Comparison of ENCODE assay signal across 1 cellular context in the genomic region with DNA sequence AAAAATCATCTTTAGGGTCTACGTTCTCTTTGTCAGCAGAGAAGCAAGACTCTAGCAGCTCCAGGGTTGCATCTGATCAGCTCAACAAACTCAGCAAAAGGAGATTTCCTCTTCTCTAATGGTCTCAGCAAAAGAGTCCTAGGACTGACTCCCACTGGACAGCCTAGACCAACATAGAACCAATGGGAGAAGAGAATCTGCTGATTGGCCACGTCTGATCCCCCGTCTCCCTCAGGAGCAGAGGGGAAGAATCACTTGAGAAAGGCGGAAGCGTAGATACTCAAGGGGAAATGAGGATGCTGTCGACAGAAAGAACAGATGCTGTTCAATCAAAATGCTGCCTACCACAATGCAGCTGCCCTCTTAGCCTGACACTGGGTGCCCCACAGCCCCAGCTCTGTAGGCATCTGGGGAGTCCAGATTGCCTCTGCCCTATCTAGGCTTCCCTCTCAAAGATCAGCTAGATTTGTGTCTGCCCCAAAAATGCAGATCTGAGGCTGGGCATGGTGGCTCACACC.
TF ChIP-seq lines count a peak whose summit lies in the region.

No MANE protein-coding gene starts in this region.

TF ChIP-seq in HepG2, 621 proteins besides CTCF, POLR2A, EP300 and RAD21 (continued from another document and continues in another):
- no peak for TF ChIP-seq ZKSCAN8 (CRISPR knock-in tag; IDR thresholded peaks at IDR 0.05; ENCODE audit: borderline replicate concordance)
- TF ChIP-seq, protein P1, sequence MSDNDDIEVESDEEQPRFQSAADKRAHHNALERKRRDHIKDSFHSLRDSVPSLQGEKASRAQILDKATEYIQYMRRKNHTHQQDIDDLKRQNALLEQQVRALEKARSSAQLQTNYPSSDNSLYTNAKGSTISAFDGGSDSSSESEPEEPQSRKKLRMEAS (IDR thresholded peaks at IDR 0.05), result no peak
- TF ChIP-seq, protein P2, sequence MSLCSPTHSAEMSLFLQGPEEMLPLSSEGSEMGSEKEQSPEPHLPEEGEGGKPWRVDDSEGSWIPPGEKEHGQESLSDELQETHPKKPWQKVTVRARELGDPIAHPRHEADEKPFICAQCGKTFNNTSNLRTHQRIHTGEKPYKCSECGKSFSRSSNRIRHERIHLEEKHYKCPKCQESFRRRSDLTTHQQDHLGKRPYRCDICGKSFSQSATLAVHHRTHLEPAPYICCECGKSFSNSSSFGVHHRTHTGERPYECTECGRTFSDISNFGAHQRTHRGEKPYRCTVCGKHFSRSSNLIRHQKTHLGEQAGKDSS (CRISPR knock-in tag; IDR thresholded peaks at IDR 0.05; ENCODE audit: borderline replicate concordance, low read depth), result 0 out of 2 replicates have a peak, but pooled peaks have one; percentile 40
- no peak for TF ChIP-seq SOX5 (CRISPR knock-in tag; IDR thresholded peaks at IDR 0.05; ENCODE audit: borderline replicate concordance)
- 0 out of 2 replicates have a peak, but pooled peaks have one; percentile 9 for TF ChIP-seq HHEX (CRISPR knock-in tag; IDR thresholded peaks at IDR 0.05)
- TF ChIP-seq SIN3A (IDR thresholded peaks at IDR 0.05; ENCODE audit: borderline replicate concordance, low read depth, low read length), result no peak
- no peak for TF ChIP-seq ZBTB1 (CRISPR knock-in tag; IDR thresholded peaks at IDR 0.05; ENCODE audit: borderline replicate concordance)
- no peak for TF ChIP-seq DR1 (CRISPR knock-in tag; IDR thresholded peaks at IDR 0.05)
- no peak for TF ChIP-seq PRPF4 (IDR thresholded peaks at IDR 0.05; ENCODE audit: low read depth, low read length, poor library complexity, severe bottlenecking)
- no peak for TF ChIP-seq BHLHE40 (IDR thresholded peaks at IDR 0.05; ENCODE audit: low read length)
- no peak for TF ChIP-seq IKZF1 (IDR thresholded peaks at IDR 0.05)
- no peak for TF ChIP-seq ZNF207 (IDR thresholded peaks at IDR 0.05; ENCODE audit: borderline replicate concordance)
- TF ChIP-seq, protein P3, sequence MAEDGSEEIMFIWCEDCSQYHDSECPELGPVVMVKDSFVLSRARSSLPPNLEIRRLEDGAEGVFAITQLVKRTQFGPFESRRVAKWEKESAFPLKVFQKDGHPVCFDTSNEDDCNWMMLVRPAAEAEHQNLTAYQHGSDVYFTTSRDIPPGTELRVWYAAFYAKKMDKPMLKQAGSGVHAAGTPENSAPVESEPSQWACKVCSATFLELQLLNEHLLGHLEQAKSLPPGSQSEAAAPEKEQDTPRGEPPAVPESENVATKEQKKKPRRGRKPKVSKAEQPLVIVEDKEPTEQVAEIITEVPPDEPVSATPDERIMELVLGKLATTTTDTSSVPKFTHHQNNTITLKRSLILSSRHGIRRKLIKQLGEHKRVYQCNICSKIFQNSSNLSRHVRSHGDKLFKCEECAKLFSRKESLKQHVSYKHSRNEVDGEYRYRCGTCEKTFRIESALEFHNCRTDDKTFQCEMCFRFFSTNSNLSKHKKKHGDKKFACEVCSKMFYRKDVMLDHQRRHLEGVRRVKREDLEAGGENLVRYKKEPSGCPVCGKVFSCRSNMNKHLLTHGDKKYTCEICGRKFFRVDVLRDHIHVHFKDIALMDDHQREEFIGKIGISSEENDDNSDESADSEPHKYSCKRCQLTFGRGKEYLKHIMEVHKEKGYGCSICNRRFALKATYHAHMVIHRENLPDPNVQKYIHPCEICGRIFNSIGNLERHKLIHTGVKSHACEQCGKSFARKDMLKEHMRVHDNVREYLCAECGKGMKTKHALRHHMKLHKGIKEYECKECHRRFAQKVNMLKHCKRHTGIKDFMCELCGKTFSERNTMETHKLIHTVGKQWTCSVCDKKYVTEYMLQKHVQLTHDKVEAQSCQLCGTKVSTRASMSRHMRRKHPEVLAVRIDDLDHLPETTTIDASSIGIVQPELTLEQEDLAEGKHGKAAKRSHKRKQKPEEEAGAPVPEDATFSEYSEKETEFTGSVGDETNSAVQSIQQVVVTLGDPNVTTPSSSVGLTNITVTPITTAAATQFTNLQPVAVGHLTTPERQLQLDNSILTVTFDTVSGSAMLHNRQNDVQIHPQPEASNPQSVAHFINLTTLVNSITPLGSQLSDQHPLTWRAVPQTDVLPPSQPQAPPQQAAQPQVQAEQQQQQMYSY (CRISPR knock-in tag; IDR thresholded peaks at IDR 0.05), result no peak
- TF ChIP-seq MYNN (CRISPR knock-in tag; IDR thresholded peaks at IDR 0.05; ENCODE audit: low read depth), result no peak
- TF ChIP-seq SP5 (CRISPR knock-in tag; IDR thresholded peaks at IDR 0.05; ENCODE audit: borderline replicate concordance, low read depth), result no peak
- no peak for TF ChIP-seq NR2F6 (IDR thresholded peaks at IDR 0.05)
- no peak for TF ChIP-seq NR2F6 (CRISPR knock-in tag; IDR thresholded peaks at IDR 0.05)
- TF ChIP-seq, protein P4, sequence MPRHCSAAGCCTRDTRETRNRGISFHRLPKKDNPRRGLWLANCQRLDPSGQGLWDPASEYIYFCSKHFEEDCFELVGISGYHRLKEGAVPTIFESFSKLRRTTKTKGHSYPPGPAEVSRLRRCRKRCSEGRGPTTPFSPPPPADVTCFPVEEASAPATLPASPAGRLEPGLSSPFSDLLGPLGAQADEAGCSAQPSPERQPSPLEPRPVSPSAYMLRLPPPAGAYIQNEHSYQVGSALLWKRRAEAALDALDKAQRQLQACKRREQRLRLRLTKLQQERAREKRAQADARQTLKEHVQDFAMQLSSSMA (CRISPR knock-in tag; IDR thresholded peaks at IDR 0.05), result 0 out of 2 replicates have a peak, but pooled peaks have one; percentile 39
- TF ChIP-seq FOXK1 (CRISPR knock-in tag; IDR thresholded peaks at IDR 0.05; ENCODE audit: borderline replicate concordance, low read depth), result no peak
- TF ChIP-seq KAT7 (CRISPR knock-in tag; IDR thresholded peaks at IDR 0.05; ENCODE audit: borderline replicate concordance), result no peak
- TF ChIP-seq, protein P5, sequence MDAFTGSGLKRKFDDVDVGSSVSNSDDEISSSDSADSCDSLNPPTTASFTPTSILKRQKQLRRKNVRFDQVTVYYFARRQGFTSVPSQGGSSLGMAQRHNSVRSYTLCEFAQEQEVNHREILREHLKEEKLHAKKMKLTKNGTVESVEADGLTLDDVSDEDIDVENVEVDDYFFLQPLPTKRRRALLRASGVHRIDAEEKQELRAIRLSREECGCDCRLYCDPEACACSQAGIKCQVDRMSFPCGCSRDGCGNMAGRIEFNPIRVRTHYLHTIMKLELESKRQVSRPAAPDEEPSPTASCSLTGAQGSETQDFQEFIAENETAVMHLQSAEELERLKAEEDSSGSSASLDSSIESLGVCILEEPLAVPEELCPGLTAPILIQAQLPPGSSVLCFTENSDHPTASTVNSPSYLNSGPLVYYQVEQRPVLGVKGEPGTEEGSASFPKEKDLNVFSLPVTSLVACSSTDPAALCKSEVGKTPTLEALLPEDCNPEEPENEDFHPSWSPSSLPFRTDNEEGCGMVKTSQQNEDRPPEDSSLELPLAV (CRISPR knock-in tag; conservative IDR thresholded peaks at IDR 0.05; ENCODE audit: low read depth), result no peak
- TF ChIP-seq, protein P6, sequence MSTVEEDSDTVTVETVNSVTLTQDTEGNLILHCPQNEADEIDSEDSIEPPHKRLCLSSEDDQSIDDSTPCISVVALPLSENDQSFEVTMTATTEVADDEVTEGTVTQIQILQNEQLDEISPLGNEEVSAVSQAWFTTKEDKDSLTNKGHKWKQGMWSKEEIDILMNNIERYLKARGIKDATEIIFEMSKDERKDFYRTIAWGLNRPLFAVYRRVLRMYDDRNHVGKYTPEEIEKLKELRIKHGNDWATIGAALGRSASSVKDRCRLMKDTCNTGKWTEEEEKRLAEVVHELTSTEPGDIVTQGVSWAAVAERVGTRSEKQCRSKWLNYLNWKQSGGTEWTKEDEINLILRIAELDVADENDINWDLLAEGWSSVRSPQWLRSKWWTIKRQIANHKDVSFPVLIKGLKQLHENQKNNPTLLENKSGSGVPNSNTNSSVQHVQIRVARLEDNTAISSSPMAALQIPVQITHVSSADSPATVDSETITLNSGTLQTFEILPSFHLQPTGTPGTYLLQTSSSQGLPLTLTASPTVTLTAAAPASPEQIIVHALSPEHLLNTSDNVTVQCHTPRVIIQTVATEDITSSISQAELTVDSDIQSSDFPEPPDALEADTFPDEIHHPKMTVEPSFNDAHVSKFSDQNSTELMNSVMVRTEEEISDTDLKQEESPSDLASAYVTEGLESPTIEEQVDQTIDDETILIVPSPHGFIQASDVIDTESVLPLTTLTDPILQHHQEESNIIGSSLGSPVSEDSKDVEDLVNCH (CRISPR knock-in tag; IDR thresholded peaks at IDR 0.05), result no peak
- no peak for TF ChIP-seq ZNF83 (CRISPR knock-in tag; IDR thresholded peaks at IDR 0.05; ENCODE audit: borderline replicate concordance)
- TF ChIP-seq, protein P7, sequence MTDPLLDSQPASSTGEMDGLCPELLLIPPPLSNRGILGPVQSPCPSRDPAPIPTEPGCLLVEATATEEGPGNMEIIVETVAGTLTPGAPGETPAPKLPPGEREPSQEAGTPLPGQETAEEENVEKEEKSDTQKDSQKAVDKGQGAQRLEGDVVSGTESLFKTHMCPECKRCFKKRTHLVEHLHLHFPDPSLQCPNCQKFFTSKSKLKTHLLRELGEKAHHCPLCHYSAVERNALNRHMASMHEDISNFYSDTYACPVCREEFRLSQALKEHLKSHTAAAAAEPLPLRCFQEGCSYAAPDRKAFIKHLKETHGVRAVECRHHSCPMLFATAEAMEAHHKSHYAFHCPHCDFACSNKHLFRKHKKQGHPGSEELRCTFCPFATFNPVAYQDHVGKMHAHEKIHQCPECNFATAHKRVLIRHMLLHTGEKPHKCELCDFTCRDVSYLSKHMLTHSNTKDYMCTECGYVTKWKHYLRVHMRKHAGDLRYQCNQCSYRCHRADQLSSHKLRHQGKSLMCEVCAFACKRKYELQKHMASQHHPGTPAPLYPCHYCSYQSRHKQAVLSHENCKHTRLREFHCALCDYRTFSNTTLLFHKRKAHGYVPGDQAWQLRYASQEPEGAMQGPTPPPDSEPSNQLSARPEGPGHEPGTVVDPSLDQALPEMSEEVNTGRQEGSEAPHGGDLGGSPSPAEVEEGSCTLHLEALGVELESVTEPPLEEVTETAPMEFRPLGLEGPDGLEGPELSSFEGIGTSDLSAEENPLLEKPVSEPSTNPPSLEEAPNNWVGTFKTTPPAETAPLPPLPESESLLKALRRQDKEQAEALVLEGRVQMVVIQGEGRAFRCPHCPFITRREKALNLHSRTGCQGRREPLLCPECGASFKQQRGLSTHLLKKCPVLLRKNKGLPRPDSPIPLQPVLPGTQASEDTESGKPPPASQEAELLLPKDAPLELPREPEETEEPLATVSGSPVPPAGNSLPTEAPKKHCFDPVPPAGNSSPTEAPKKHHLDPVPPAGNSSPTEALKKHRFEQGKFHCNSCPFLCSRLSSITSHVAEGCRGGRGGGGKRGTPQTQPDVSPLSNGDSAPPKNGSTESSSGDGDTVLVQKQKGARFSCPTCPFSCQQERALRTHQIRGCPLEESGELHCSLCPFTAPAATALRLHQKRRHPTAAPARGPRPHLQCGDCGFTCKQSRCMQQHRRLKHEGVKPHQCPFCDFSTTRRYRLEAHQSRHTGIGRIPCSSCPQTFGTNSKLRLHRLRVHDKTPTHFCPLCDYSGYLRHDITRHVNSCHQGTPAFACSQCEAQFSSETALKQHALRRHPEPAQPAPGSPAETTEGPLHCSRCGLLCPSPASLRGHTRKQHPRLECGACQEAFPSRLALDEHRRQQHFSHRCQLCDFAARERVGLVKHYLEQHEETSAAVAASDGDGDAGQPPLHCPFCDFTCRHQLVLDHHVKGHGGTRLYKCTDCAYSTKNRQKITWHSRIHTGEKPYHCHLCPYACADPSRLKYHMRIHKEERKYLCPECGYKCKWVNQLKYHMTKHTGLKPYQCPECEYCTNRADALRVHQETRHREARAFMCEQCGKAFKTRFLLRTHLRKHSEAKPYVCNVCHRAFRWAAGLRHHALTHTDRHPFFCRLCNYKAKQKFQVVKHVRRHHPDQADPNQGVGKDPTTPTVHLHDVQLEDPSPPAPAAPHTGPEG (CRISPR knock-in tag; IDR thresholded peaks at IDR 0.05), result no peak
- TF ChIP-seq, protein P8, sequence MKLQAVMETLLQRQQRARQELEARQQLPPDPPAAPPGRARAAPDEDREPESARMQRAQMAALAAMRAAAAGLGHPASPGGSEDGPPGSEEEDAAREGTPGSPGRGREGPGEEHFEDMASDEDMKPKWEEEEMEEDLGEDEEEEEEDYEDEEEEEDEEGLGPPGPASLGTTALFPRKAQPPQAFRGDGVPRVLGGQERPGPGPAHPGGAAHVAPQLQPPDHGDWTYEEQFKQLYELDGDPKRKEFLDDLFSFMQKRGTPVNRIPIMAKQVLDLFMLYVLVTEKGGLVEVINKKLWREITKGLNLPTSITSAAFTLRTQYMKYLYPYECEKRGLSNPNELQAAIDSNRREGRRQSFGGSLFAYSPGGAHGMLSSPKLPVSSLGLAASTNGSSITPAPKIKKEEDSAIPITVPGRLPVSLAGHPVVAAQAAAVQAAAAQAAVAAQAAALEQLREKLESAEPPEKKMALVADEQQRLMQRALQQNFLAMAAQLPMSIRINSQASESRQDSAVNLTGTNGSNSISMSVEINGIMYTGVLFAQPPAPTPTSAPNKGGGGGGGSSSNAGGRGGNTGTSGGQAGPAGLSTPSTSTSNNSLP (IDR thresholded peaks at IDR 0.05; ENCODE audit: low read depth, low read length), result no peak
- no peak for TF ChIP-seq STAT5B (CRISPR knock-in tag; IDR thresholded peaks at IDR 0.05)
- TF ChIP-seq, protein P9, sequence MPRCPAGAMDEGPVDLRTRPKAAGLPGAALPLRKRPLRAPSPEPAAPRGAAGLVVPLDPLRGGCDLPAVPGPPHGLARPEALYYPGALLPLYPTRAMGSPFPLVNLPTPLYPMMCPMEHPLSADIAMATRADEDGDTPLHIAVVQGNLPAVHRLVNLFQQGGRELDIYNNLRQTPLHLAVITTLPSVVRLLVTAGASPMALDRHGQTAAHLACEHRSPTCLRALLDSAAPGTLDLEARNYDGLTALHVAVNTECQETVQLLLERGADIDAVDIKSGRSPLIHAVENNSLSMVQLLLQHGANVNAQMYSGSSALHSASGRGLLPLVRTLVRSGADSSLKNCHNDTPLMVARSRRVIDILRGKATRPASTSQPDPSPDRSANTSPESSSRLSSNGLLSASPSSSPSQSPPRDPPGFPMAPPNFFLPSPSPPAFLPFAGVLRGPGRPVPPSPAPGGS (CRISPR knock-in tag; IDR thresholded peaks at IDR 0.05), result no peak
- TF ChIP-seq PHF5A (CRISPR knock-in tag; IDR thresholded peaks at IDR 0.05; ENCODE audit: low read depth, unreplicated experiment), result no peak
- TF ChIP-seq ZNF850 (CRISPR knock-in tag; conservative IDR thresholded peaks at IDR 0.05), result peak; percentile 89
- no peak for TF ChIP-seq ZNF724P (CRISPR knock-in tag; IDR thresholded peaks at IDR 0.05; ENCODE audit: borderline replicate concordance)
- TF ChIP-seq ZFP62 (CRISPR knock-in tag; IDR thresholded peaks at IDR 0.05), result no peak
- TF ChIP-seq, protein P10, sequence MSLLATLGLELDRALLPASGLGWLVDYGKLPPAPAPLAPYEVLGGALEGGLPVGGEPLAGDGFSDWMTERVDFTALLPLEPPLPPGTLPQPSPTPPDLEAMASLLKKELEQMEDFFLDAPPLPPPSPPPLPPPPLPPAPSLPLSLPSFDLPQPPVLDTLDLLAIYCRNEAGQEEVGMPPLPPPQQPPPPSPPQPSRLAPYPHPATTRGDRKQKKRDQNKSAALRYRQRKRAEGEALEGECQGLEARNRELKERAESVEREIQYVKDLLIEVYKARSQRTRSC (CRISPR knock-in tag; IDR thresholded peaks at IDR 0.05; ENCODE audit: low read depth), result 0 out of 2 replicates have a peak, but pooled peaks have one; percentile 29
- TF ChIP-seq ZNF431 (CRISPR knock-in tag; IDR thresholded peaks at IDR 0.05; ENCODE audit: borderline replicate concordance, low read depth), result no peak
- TF ChIP-seq, protein P11, sequence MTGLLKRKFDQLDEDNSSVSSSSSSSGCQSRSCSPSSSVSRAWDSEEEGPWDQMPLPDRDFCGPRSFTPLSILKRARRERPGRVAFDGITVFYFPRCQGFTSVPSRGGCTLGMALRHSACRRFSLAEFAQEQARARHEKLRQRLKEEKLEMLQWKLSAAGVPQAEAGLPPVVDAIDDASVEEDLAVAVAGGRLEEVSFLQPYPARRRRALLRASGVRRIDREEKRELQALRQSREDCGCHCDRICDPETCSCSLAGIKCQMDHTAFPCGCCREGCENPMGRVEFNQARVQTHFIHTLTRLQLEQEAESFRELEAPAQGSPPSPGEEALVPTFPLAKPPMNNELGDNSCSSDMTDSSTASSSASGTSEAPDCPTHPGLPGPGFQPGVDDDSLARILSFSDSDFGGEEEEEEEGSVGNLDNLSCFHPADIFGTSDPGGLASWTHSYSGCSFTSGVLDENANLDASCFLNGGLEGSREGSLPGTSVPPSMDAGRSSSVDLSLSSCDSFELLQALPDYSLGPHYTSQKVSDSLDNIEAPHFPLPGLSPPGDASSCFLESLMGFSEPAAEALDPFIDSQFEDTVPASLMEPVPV (CRISPR knock-in tag; IDR thresholded peaks at IDR 0.05), result no peak
